Comparison of ENCODE assay signal across 1 cellular context in the genomic region with DNA sequence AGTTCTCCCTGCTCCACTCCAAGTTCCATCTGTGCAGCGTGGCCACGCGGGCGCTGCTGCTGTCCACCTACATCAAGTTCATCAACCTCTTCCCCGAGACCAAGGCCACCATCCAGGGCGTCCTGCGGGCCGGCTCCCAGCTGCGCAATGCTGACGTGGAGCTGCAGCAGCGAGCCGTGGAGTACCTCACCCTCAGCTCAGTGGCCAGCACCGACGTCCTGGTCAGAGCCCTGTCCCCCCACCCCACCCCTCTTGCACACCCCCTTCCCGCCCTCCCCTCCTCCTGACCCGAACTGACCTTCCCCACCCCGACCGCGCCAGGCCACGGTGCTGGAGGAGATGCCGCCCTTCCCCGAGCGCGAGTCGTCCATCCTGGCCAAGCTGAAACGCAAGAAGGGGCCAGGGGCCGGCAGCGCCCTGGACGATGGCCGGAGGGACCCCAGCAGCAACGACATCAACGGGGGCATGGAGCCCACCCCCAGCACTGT.
TF ChIP-seq lines count a peak whose summit lies in the region.

No MANE protein-coding gene starts in this region.

TF ChIP-seq in IMR-90, 13 proteins besides CTCF, POLR2A, EP300 and RAD21:
- no peak for TF ChIP-seq CEBPB (IDR thresholded peaks at IDR 0.05; ENCODE audit: low read depth, low read length)
- TF ChIP-seq NFE2L2 (IDR thresholded peaks at IDR 0.05; ENCODE audit: low read depth, low read length), result no peak
- no peak for TF ChIP-seq MAFK (IDR thresholded peaks at IDR 0.05; ENCODE audit: low read depth, low read length)
- no peak for TF ChIP-seq BHLHE40 (IDR thresholded peaks at IDR 0.05; ENCODE audit: low read depth, low read length)
- no peak for TF ChIP-seq MXI1 (IDR thresholded peaks at IDR 0.05; ENCODE audit: borderline replicate concordance, low read depth, low read length)
- TF ChIP-seq CHD1 (IDR thresholded peaks at IDR 0.05; ENCODE audit: low read depth, low read length), result no peak
